8 cellular contexts compared by ENCODE assay signal in genomic region chr13:95300625-95301134, GRCh38. TPM values are rescaled to one million over a fixed set of nuclear protein-coding genes. Genes with fewer than 3 reads are reported as not detected.
DNase-seq lines count a peak whose midpoint lies in the region; ATAC-seq lines count a peak whose summit lies in the region.

No MANE protein-coding gene starts in this region.

- no peaks in the 10 kb centered on the region for H3K9me3 ChIP-seq in T-helper 17 cell (ENCODE audit: control insufficient read depth, low read length, poor library complexity, severe bottlenecking)
- H3K9me3 ChIP-seq in iPS-18a (ENCODE audit: control insufficient read depth, low read depth, low read length) = no peaks in the 10 kb centered on the region
- H3K9me3 ChIP-seq in skeletal muscle tissue (ENCODE audit: control insufficient read depth in 3 of 3, low read length in 3 of 3) = no peaks in the 10 kb centered on the region

- H3K9ac ChIP-seq in iPS-18a (ENCODE audit: low read length) (peak overlapping the region; percentile 42), skeletal muscle tissue (ENCODE audit: low read depth in 1 of 3, low read length in 3 of 3) (peak overlapping the region; percentile 48 to 85 (median 72))

- H3K36me3 Mint-ChIP-seq in T-helper 17 cell (ENCODE audit: low read depth) = peaks cover 2% of the 10 kb centered on the region

- H3K4me3 Mint-ChIP-seq in T-helper 17 cell = peak overlapping the region; percentile 97

- no peaks in the 10 kb centered on the region for H3K27me3 Mint-ChIP-seq in T-helper 17 cell

- H3K4me1 ChIP-seq in iPS-18a (ENCODE audit: control insufficient read depth, low read depth, low read length) (peaks cover 4% of the 10 kb centered on the region), skeletal muscle tissue (ENCODE audit: control insufficient read depth in 3 of 3, insufficient read depth in 3 of 3, low read length in 3 of 3) (peaks cover 24 to 38% (median 29%) of the 10 kb centered on the region in 3 donors)

- DNase-seq in GF-D8 (lab: John Stamatoyannopoulos, UW) (peak; percentile 52), HuH-7 (ENCODE audit: low spot score) (peak; percentile 12), T-helper 17 cell (peak in 2 of 3 donors; percentile 17 to 27), astrocyte of the hippocampus (ENCODE audit: low read depth, low spot score) (peak; percentile 61), NCI-H2107 (lab: John Stamatoyannopoulos, UW) (no peak)

- H3K27ac Mint-ChIP-seq in T-helper 17 cell = peak overlapping the region; percentile 21

- peaks cover 27% of the 10 kb centered on the region for H3K4me1 Mint-ChIP-seq in T-helper 17 cell

- H3K27me3 ChIP-seq in iPS-18a (ENCODE audit: control insufficient read depth, insufficient read depth, low read length) (peaks cover 24% of the 10 kb centered on the region), skeletal muscle tissue (ENCODE audit: control insufficient read depth in 3 of 3, insufficient read depth in 3 of 3, low read length in 3 of 3) (no peaks in the 10 kb centered on the region)

- peak overlapping the region; percentile 71 for H3K4me3 ChIP-seq in iPS-18a (ENCODE audit: low read length)
- H3K4me3 ChIP-seq in skeletal muscle tissue (ENCODE audit: low read length in 3 of 3) = peak overlapping the region; percentile 64 to 89 (median 84)

- ATAC-seq in GM21528 (IDR thresholded peaks at IDR 0.05; ENCODE audit: low FRiP score, unreplicated experiment) (peak; percentile 53), T-helper 17 cell (peak; percentile 55)

- H3K27ac ChIP-seq in iPS-18a (ENCODE audit: low read length) = no peak overlapping the region
- peak overlapping the region; percentile 56 for H3K27ac ChIP-seq in skeletal muscle tissue (ENCODE audit: low read depth, low read length)

- H3K36me3 ChIP-seq in iPS-18a (ENCODE audit: control insufficient read depth, low read depth, low read length) (no peaks in the 10 kb centered on the region), skeletal muscle tissue (ENCODE audit: control insufficient read depth in 3 of 3, insufficient read depth in 3 of 3, low read length in 3 of 3) (no peaks in the 10 kb centered on the region)

RNA-seq across cellular contexts. Expression of gene ABCC4, which starts 0.6 kb away (rescaled TPM):
- total RNA-seq in T-helper 17 cell (10 to 100 TPM in 1 of 2 donors, 1 to 10 TPM in 1; 6.3 to 14.2 TPM), skeletal muscle tissue (5.2 TPM)
